Comparison of ENCODE assay signal across 3 cellular contexts in genomic region chr7:54069843-54070242, GRCh38.
"Had no signal": no experiment of that assay in that cellular context is flagged by ENCODE, and none has a peak within 500 bp of the region (broad histone marks: within the 10 kb centered on the region; RNA-seq: fewer than 3 reads in every experiment).

No MANE protein-coding gene starts in this region.

- H3K4me3 ChIP-seq: GM12878 had no signal

- ATAC-seq: GM12878 had no signal

- DNase-seq: GDM1, GF-D8 had no signal
